Comparison of ENCODE assay signal across 12 cellular contexts in the genomic region with DNA sequence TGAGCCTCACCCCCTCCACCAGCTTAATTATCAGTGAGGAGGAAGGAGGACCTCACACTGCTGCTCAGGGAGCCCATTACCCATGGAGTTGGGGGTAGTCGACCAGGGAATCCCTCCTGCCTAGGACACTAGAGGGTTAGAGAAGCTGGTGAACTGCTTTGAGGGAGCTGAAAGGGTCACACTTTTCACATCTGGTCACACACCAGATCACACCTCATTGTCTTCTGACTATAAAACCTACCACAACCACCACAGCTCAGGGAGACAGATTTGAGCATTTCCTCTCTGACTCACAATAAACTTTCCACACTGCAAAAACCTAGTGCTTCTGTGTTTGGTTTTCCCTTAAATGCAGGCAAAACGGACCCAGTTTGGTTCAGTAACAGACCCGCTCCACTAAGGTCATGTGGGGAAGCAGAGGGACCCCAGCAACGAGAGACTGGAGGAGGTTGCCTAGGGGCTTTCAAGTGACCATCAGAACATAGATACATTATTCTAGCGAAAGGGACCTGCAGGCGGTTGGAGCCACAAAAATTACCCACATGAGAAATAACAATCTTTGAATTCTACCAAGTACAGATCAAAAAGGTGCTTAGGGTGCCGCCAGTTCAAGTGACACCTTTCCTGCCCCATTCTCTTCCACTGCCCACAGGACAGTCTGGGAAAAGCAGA.
DNase-seq lines count a peak whose midpoint lies in the region; ATAC-seq and TF ChIP-seq lines count a peak whose summit lies in the region.
"Had no signal": no experiment of that assay in that cellular context is flagged by ENCODE, and none has a peak within 500 bp of the region (broad histone marks: within the 10 kb centered on the region; RNA-seq: fewer than 3 reads in every experiment).

No MANE protein-coding gene starts in this region.

- ATAC-seq in GM18505 (IDR thresholded peaks at IDR 0.05; ENCODE audit: unreplicated experiment) (peak; percentile 89), GM21447 (IDR thresholded peaks at IDR 0.05; ENCODE audit: unreplicated experiment) (peak; percentile 83), HG03196 (IDR thresholded peaks at IDR 0.05; ENCODE audit: unreplicated experiment) (peak; percentile 82)

- no peaks in the 10 kb centered on the region for H3K36me3 ChIP-seq in ovary

- H3K27me3 ChIP-seq in ovary, result no peaks in the 10 kb centered on the region

- TF ChIP-seq POLR2A in GM18505 (IDR thresholded peaks at IDR 0.05; ENCODE audit: borderline replicate concordance, extremely low read depth, insufficient read depth, insufficient read length) (no peak), ovary (IDR thresholded peaks at IDR 0.05) (no peak)

- H3K27ac ChIP-seq in ovary, result no peak overlapping the region

- intact Hi-C loops in ovary (cut with DNase I), result no loop called here

- 41 to 56% (median 45%) methylated on average over 7 of the region's 7 CpGs for WGBS in ovary, 3 donors

- no peaks in the 10 kb centered on the region for H3K9me3 ChIP-seq in ovary

- no peak for TF ChIP-seq CTCF in ovary (IDR thresholded peaks at IDR 0.05)

- DNase-seq in foreskin melanocyte (peak; percentile 24), ovary (no peak), COR-L47 (lab: John Stamatoyannopoulos, UW) (no peak), OCI-M1 (lab: John Stamatoyannopoulos, UW) (no peak), SHP77 treated with DMSO at 0.1 percent for 48 hours (lab: John Stamatoyannopoulos, UW) (no peak)
- DNase-seq: activated CD4-positive, alpha-beta T cell treated with anti-CD3 and anti-CD28 coated beads for 4 hours; Calu3; NCI-H774; right cardiac atrium had no signal

- no peak for TF ChIP-seq EP300 in ovary (IDR thresholded peaks at IDR 0.05)

- H3K4me1 ChIP-seq in ovary (ENCODE audit: insufficient read depth), result peaks cover 2% of the 10 kb centered on the region

- no peak overlapping the region for H3K4me3 ChIP-seq in ovary
